In genomic region chr5:124744170-124744911, GRCh38 we compare ENCODE assay signal across 9 cellular contexts. TPM values are rescaled to one million over a fixed set of nuclear protein-coding genes. Genes with fewer than 3 reads are reported as not detected.
A peak's percentile ranks its signal among the peaks of the same experiment; 100 is the strongest.
DNase-seq lines count a peak whose midpoint lies in the region; ATAC-seq, FAIRE-seq and TF ChIP-seq lines count a peak whose summit lies in the region.
"Had no signal": no experiment of that assay in that cellular context is flagged by ENCODE, and none has a peak within 500 bp of the region (broad histone marks: within the 10 kb centered on the region; RNA-seq: fewer than 3 reads in every experiment).

No MANE protein-coding gene starts in this region.

- peak overlapping the region; percentile 63 for H3K4ac ChIP-seq in H1 (replicated peaks; ENCODE audit: insufficient read length, low read depth, low read length)

- H3K18ac ChIP-seq in H1 (ENCODE audit: extremely low read depth, low read length) = peak overlapping the region; percentile 73

- H3K4me1 ChIP-seq in breast epithelium (peaks cover 0 to 12% of the 10 kb centered on the region in 2 donors), H1 (replicated peaks in 1 of 4; ENCODE audit: control insufficient read depth in 3 of 4, insufficient read depth in 4 of 4, low read length in 3 of 4) (peaks cover 7 to 23% (median 14%) of the 10 kb centered on the region in 4 experiments)

- H3K36me3 Mint-ChIP-seq in MCF 10A (ENCODE audit: insufficient read depth, unreplicated experiment) = peaks cover 11% of the 10 kb centered on the region
- no peaks in the 10 kb centered on the region for H3K36me3 Mint-ChIP-seq in natural killer cell treated with Interleukin-12 subunit alpha and Interleukin-12 subunit beta and Interleukin-15 and Interleukin-18, amount 100 ng/mL, for 72 hours

- no peak for TF ChIP-seq EP300 in H1 (IDR thresholded peaks at IDR 0.05; ENCODE audit: borderline replicate concordance in 1 of 2, low read depth in 2 of 2, low read length in 2 of 2)

- TF ChIP-seq CTCF in breast epithelium (IDR thresholded peaks at IDR 0.05) (peak in 1 of 3 donors; percentile 6), MCF 10A (IDR thresholded peaks at IDR 0.05; ENCODE audit: unreplicated experiment) (no peak), H1 (IDR thresholded peaks at IDR 0.05; ENCODE audit: control extremely low read depth in 1 of 3, insufficient read depth in 1 of 3, low read depth in 1 of 3, low read length in 3 of 3) (no peak)

- peak overlapping the region; percentile 77 to 87 for H3K4me2 ChIP-seq in H1 (ENCODE audit: insufficient read depth in 1 of 2, low read depth in 2 of 2, low read length in 2 of 2)

- peak overlapping the region; percentile 30 for H4K91ac ChIP-seq in H1 (replicated peaks; ENCODE audit: insufficient read length, low read length)

- CTCF ChIA-PET in MCF 10A (lab: Yijun Ruan, JAX) (interaction anchor here (0.7 kb wide), 2 partner anchors 46 to 706 kb away, joined by 3 read pairs; no protein-coding TSS in a partner anchor), H1 (lab: Charles Lee; ENCODE audit: partially characterized antibody) (no interaction called here)

- H3K27ac ChIP-seq in breast epithelium = peak overlapping the region; percentile 97 to 98
- no peak overlapping the region for H3K27ac ChIP-seq in H1 (ENCODE audit: low read depth, low read length)

- DNase-seq in breast epithelium (ENCODE audit: low spot score in 2 of 2) (peak in 1 of 2 donors; percentile 51), MCF 10A (ENCODE audit: unreplicated experiment) (no peak), H1 (ENCODE audit: low read depth in 1 of 2, low spot score in 2 of 2) (peak in 1 of 2 experiments; percentile 57), midbrain (lab: John Stamatoyannopoulos, UW) (peak; percentile 72), NCI-H187 (lab: John Stamatoyannopoulos, UW) (no peak), SKM-1 treated with dmso at 0.1 percent for 144 hours (lab: John Stamatoyannopoulos, UW; ENCODE audit: unreplicated experiment) (no peak), D341Med (ENCODE audit: low spot score) (no peak)
- DNase-seq in natural killer cell treated with Interleukin-12 subunit alpha and Interleukin-12 subunit beta and Interleukin-15 and Interleukin-18, amount 100 ng/mL, for 72 hours (ENCODE audit: low spot score) = no peak
- DNase-seq: COR-L47 had no signal

- H3K36me3 ChIP-seq in breast epithelium (no peaks in the 10 kb centered on the region), H1 (ENCODE audit: control insufficient read depth in 2 of 4, insufficient read depth in 4 of 4, low read length in 3 of 4) (peaks cover 0 to 11% (median 0%) of the 10 kb centered on the region in 4 experiments; a peak in 1 of 8 replicates)

- 35% methylated on average over 22 of the region's 26 CpGs; no CpG with 5 or more reads in 1 of the 2 experiments for WGBS in H1 (ENCODE audit: extremely low coverage in 1 of 2, insufficient coverage in 1 of 2, insufficient read length in 1 of 2, insufficient replicate concordance in 2 of 2, low coverage in 1 of 2, low lambda C conversion rate in 2 of 2, missing lambda C conversion rate in 1 of 2), 2 experiments

- H2BK12ac ChIP-seq in H1 (ENCODE audit: low read depth, low read length) = no peak overlapping the region; the same call in 1 of the 2 replicates

- H3K4me3 Mint-ChIP-seq in MCF 10A (ENCODE audit: unreplicated experiment) = no peak overlapping the region
- H3K4me3 Mint-ChIP-seq in natural killer cell treated with Interleukin-12 subunit alpha and Interleukin-12 subunit beta and Interleukin-15 and Interleukin-18, amount 100 ng/mL, for 72 hours = no peak overlapping the region

- H2BK5ac ChIP-seq in H1 (ENCODE audit: low read depth, low read length) = no peak overlapping the region

- no peak overlapping the region for H2AFZ ChIP-seq in H1 (ENCODE audit: low read length)

- H3K9ac ChIP-seq in H1 (replicated peaks in 1 of 4; ENCODE audit: extremely low read depth in 1 of 4, low read depth in 3 of 4, low read length in 3 of 4) = peak overlapping the region in 1 of 4 experiments; percentile 8; a peak in 2 of 7 replicates

- BruUV-seq in MCF 10A (replicated peaks; lab: Mats Ljungman, UMichigan) = no TSS peak

- ATAC-seq in natural killer cell treated with Interleukin-12 subunit alpha and Interleukin-12 subunit beta and Interleukin-15 and Interleukin-18, amount 100 ng/mL, for 72 hours = no peak

- H3K79me1 ChIP-seq in H1 (ENCODE audit: low read depth, low read length) = peaks cover 3% of the 10 kb centered on the region

- no peaks in the 10 kb centered on the region for H3K27me3 ChIP-seq in breast epithelium
- H3K27me3 ChIP-seq in H1 (replicated peaks in 1 of 4; ENCODE audit: control insufficient read depth in 3 of 4, extremely low read depth in 1 of 4, insufficient read depth in 3 of 4, low read length in 3 of 4) = no peaks in the 10 kb centered on the region

- H3K27ac Mint-ChIP-seq in MCF 10A (ENCODE audit: low read depth, unreplicated experiment) = no peak overlapping the region
- no peak overlapping the region for H3K27ac Mint-ChIP-seq in natural killer cell treated with Interleukin-12 subunit alpha and Interleukin-12 subunit beta and Interleukin-15 and Interleukin-18, amount 100 ng/mL, for 72 hours

- peaks cover under 1 to 14% of the 10 kb centered on the region in 2 experiments for H4K20me1 ChIP-seq in H1 (replicated peaks in 1 of 2; ENCODE audit: control insufficient read depth in 1 of 2, insufficient read depth in 2 of 2, low read length in 2 of 2)

- H3K4me1 Mint-ChIP-seq in MCF 10A (ENCODE audit: insufficient read depth, unreplicated experiment) = peaks cover 12% of the 10 kb centered on the region
- peaks cover 34 to 36% of the 10 kb centered on the region in 2 donors for H3K4me1 Mint-ChIP-seq in natural killer cell treated with Interleukin-12 subunit alpha and Interleukin-12 subunit beta and Interleukin-15 and Interleukin-18, amount 100 ng/mL, for 72 hours (ENCODE audit: low read depth in 2 of 2)

- no peak overlapping the region for H3K14ac ChIP-seq in H1 (ENCODE audit: insufficient read length)

- POLR2A ChIA-PET in MCF 10A (lab: Yijun Ruan, JAX) = interaction anchor here (0.7 to 6.2 kb wide), 14 partner anchors 36 to 741 kb away, joined by 3 to 103 read pairs (median 5); no protein-coding TSS in a partner anchor
- POLR2A ChIA-PET in H1 (lab: Charles Lee; ENCODE audit: partially characterized antibody) = no interaction called here

- H2BK120ac ChIP-seq in H1 (replicated peaks; ENCODE audit: low read depth, low read length) = peak overlapping the region; percentile 5

- no peak overlapping the region for H2AK5ac ChIP-seq in H1 (ENCODE audit: low read depth, low read length)

- intact Hi-C loops in breast epithelium (cut with DNase I; ENCODE audit: low total_unique reads) = no loop called here
- intact Hi-C loops in MCF 10A (cut with micrococcal nuclease) = loop anchor here (5.0 to 10.0 kb wide), 7 partner anchors 290 to 792 kb away; no protein-coding TSS in a partner anchor

- H3K9me3 ChIP-seq in breast epithelium (no peaks in the 10 kb centered on the region), H1 (ENCODE audit: insufficient read depth in 2 of 2, low read depth in 1 of 2, low read length in 1 of 2) (peaks cover 0 to 4% of the 10 kb centered on the region in 2 experiments; a peak in 1 of 4 replicates)

- TF ChIP-seq RAD21 in H1 (IDR thresholded peaks at IDR 0.05 in 1 of 2, conservative IDR thresholded peaks at IDR 0.05 in 1 of 2; ENCODE audit: low read depth in 2 of 2, low read length in 2 of 2) = peak; percentile 11 to 44; a peak in 3 of 4 replicates

- no peak overlapping the region for H4K8ac ChIP-seq in H1 (ENCODE audit: extremely low read depth, insufficient read depth, low read length)

- H3K4me3 ChIP-seq in breast epithelium (peak overlapping the region; percentile 50 to 77 (median 70)), H1 (ENCODE audit: extremely low read depth in 1 of 4, insufficient read depth in 2 of 4, low read depth in 3 of 4, low read length in 4 of 4) (peak overlapping the region; percentile 50 to 94 (median 82))

- no peaks in the 10 kb centered on the region for H3K27me3 Mint-ChIP-seq in MCF 10A (ENCODE audit: insufficient read depth, unreplicated experiment)
- peaks cover 32 to 49% of the 10 kb centered on the region in 2 donors for H3K27me3 Mint-ChIP-seq in natural killer cell treated with Interleukin-12 subunit alpha and Interleukin-12 subunit beta and Interleukin-15 and Interleukin-18, amount 100 ng/mL, for 72 hours

- H3K23me2 ChIP-seq in H1 (ENCODE audit: low read depth, low read length) = peaks cover 17% of the 10 kb centered on the region

- no peak overlapping the region for H3K23ac ChIP-seq in H1 (ENCODE audit: insufficient read length)

- H2BK15ac ChIP-seq in H1 (ENCODE audit: low read length) = no peak overlapping the region

- FAIRE-seq in H1 (lab: Jason Lieb, UNC) = no peak

- no peak for TF ChIP-seq POLR2A in breast epithelium (IDR thresholded peaks at IDR 0.05)
- no peak for TF ChIP-seq POLR2A in H1 (IDR thresholded peaks at IDR 0.05; ENCODE audit: control extremely low read depth in 1 of 2, low read depth in 2 of 2, low read length in 2 of 2)

- peaks cover 26 to 87% of the 10 kb centered on the region in 2 experiments for H3K79me2 ChIP-seq in H1 (ENCODE audit: control insufficient read depth in 1 of 2, insufficient read depth in 2 of 2, low read length in 2 of 2)

- no peak overlapping the region for H3K56ac ChIP-seq in H1 (replicated peaks; ENCODE audit: insufficient read length, low read depth, low read length)

- H3K9me3 Mint-ChIP-seq in MCF 10A (ENCODE audit: unreplicated experiment) = no peaks in the 10 kb centered on the region
- H3K9me3 Mint-ChIP-seq in natural killer cell treated with Interleukin-12 subunit alpha and Interleukin-12 subunit beta and Interleukin-15 and Interleukin-18, amount 100 ng/mL, for 72 hours = peaks cover 4% of the 10 kb centered on the region

- no peak overlapping the region for H2BK20ac ChIP-seq in H1 (ENCODE audit: low read length)

- H4K5ac ChIP-seq in H1 (ENCODE audit: insufficient read length, low read depth, low read length) = no peak overlapping the region

TF ChIP-seq in H1, 55 proteins besides CTCF, POLR2A, EP300 and RAD21 (continues in another document):
- TF ChIP-seq FOSL1 (IDR thresholded peaks at IDR 0.05; ENCODE audit: insufficient read depth, low read depth, low read length) (no peak), TCF12 (IDR thresholded peaks at IDR 0.05; ENCODE audit: low read depth, low read length) (no peak)

RNA-seq across cellular contexts. Expression of gene ZNF608, which starts 2.1 kb away (rescaled TPM):
- total RNA-seq in breast epithelium = 10 to 100 TPM; 15.7 to 82.1 (median 58.7) TPM
- 8.4 and 10.4 TPM in 2 replicates for total RNA-seq in MCF 10A (2022)
- 40.4 and 40.8 TPM in 2 replicates for total RNA-seq in H1 (2021; fragmentation: NEBNext Ultra II Directional; extraction: Animal tissue kit (Norgen Biotek cat#: 25700))
- polyA plus RNA-seq in H1 (2011; rRNA removed) = 13.3 and 17.2 TPM in 2 replicates
- polyA plus RNA-seq in H1 (2011; cell fraction: cytosol; rRNA removed) = 21.6 TPM
- polyA plus RNA-seq in H1 (2011; cell fraction: nucleus; rRNA removed) = 22.2 TPM
- polyA plus RNA-seq in H1 (2012, experiment 1 of 2) = 26.7 to 29.8 TPM (median 28.7 TPM) in 4 replicates
- 2.2 TPM for polyA plus RNA-seq in H1 (2012, experiment 2 of 2)
- polyA plus RNA-seq in H1 (2013, experiment 1 of 2) = 27.0 TPM
- polyA plus RNA-seq in H1 (2013, experiment 2 of 2) = 23.0 TPM
- polyA minus RNA-seq in H1 (2011; rRNA and poly(A)+ RNA removed) = 38.1 and 43.4 TPM in 2 replicates
- polyA minus RNA-seq in H1 (2011; cell fraction: cytosol; rRNA and poly(A)+ RNA removed) = 17.6 TPM
- 69.6 TPM for polyA minus RNA-seq in H1 (2011; cell fraction: nucleus; rRNA and poly(A)+ RNA removed)
- under 1 TPM; 0.47 to 0.59 TPM for total RNA-seq in natural killer cell treated with Interleukin-12 subunit alpha and Interleukin-12 subunit beta and Interleukin-15 and Interleukin-18, amount 100 ng/mL, for 72 hours
